In the genomic region with DNA sequence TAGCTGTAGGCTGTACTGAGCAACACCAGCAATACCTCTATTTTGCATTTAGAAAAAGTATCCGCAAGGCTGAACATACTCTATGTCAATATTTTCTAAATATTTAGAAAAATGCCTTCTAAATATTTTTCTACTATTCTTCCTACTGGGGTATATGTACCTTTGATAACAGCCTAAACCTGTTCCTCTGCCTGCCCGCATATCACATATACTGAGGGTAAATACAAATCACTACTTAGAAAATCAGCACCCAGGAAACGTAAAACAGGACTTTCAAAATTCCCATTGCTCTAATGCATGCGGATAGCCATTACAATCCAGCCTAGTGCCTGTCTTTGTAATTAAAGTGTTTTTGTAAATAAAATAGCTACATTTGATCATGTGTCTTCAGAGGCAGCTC, we compare ENCODE assay signal across 7 cellular contexts. TPM values are rescaled to one million over a fixed set of nuclear protein-coding genes. Genes with fewer than 3 reads are reported as not detected.
"Had no signal": no experiment of that assay in that cellular context is flagged by ENCODE, and none has a peak within 500 bp of the region (broad histone marks: within the 10 kb centered on the region; RNA-seq: fewer than 3 reads in every experiment).

No MANE protein-coding gene starts in this region.

- H3K4me3 ChIP-seq: K562 had no signal

- H3K27ac ChIP-seq: HL-60 had no signal

- FAIRE-seq: HepG2, HTR-8/SVneo, K562 had no signal

- ATAC-seq: HepG2, K562 had no signal

- DNase-seq: IMR-90 had no signal

RNA-seq across cellular contexts. Expression of a gene that starts 56.1 kb away (rescaled TPM):
- total RNA-seq: HepG2, HT-29, K562 had no signal
- polyA plus RNA-seq: IgD-negative memory B cell, K562 had no signal
